ENCODE assay signal across 8 cellular contexts in genomic region chr6:67068781-67069180, GRCh38.
"Had no signal": no experiment of that assay in that cellular context is flagged by ENCODE, and none has a peak within 500 bp of the region (broad histone marks: within the 10 kb centered on the region; RNA-seq: fewer than 3 reads in every experiment).

No MANE protein-coding gene starts in this region.

- H3K4me3 Mint-ChIP-seq: GM23338 had no signal

- DNase-seq: HCEC 1CT, IMR-90, KG1 had no signal

- H3K27ac ChIP-seq: HL-60 had no signal

- H3K4me3 ChIP-seq: GM23338, K562 had no signal

- H3K27ac Mint-ChIP-seq: GM23338 had no signal

- H2AFZ ChIP-seq: GM23338 had no signal

- H3K4me1 Mint-ChIP-seq: GM23338 had no signal

- ATAC-seq: GM23338 had no signal

- FAIRE-seq: H1, H54, K562 had no signal

- H3K4me2 ChIP-seq: GM23338 had no signal
